ENCODE assay signal across 10 cellular contexts in the genomic region with DNA sequence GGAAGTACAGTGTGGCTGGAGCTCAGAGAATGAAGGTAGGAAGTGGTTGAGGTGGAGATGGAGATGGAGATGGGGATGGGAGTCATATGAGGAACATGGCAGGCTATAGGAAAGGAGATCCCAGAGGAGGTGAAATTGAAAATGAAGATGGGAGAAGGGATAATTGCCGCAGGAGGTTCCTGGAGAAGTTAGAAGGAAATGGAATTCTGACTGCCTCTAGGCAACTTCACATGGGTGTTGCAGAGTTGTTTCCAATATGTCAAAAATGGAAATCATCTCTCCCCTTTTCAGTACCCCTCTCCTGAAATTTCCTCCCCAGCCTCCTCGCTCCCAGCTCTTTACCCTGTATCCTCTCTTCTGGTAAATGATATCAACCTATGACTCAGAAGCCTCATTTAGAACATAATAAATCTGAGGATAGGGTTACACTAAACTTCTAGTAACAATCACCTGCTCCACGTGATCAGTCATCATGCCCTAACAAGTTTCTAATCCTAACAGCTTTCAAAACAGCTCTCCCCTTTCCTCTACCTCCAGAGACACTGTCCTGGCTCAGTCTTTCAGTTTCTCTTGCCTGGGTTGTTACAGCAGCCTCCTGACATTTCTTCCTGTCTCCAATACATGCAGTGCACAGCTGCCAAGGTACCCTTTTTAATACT.
DNase-seq lines count a peak whose midpoint lies in the region; ATAC-seq, FAIRE-seq and TF ChIP-seq lines count a peak whose summit lies in the region.
"Had no signal": no experiment of that assay in that cellular context is flagged by ENCODE, and none has a peak within 500 bp of the region (broad histone marks: within the 10 kb centered on the region; RNA-seq: fewer than 3 reads in every experiment).

No MANE protein-coding gene starts in this region.

- H2AFZ ChIP-seq in astrocyte (ENCODE audit: low read depth, low read length) = no peak overlapping the region

- no peaks in the 10 kb centered on the region for H3K36me3 Mint-ChIP-seq in astrocyte (ENCODE audit: low read depth, unreplicated experiment)
- no peaks in the 10 kb centered on the region for H3K36me3 Mint-ChIP-seq in activated T-helper 1 cell treated with anti-CD3 and anti-CD28 coated beads, Interleukin-12 subunit alpha, Interleukin-12 subunit beta, Interleukin-2, Interleukin-4 antibody, amounts not matched to agents 30 ng/mL and 10 ng/mL and 1 ng/mL, durations not matched to agents 14 hours and 24 hours and 36 hours (ENCODE audit: low read depth)

- H3K4me3 ChIP-seq in astrocyte (ENCODE audit: insufficient read depth, low read depth, low read length) (no peak overlapping the region), prostate gland (no peak overlapping the region), mucosa of descending colon (no peak overlapping the region)

- H3K27ac ChIP-seq in astrocyte (ENCODE audit: low read depth, low read length) (no peak overlapping the region), prostate gland (no peak overlapping the region)

- no peaks in the 10 kb centered on the region for H3K79me2 ChIP-seq in astrocyte (ENCODE audit: insufficient read depth, low read length)

- H4K20me1 ChIP-seq in astrocyte (ENCODE audit: insufficient read depth, low read length) = no peaks in the 10 kb centered on the region

- no peak overlapping the region for H3K4me3 Mint-ChIP-seq in astrocyte (ENCODE audit: unreplicated experiment)
- H3K4me3 Mint-ChIP-seq in activated T-helper 1 cell treated with anti-CD3 and anti-CD28 coated beads, Interleukin-12 subunit alpha, Interleukin-12 subunit beta, Interleukin-2, Interleukin-4 antibody, amounts not matched to agents 30 ng/mL and 10 ng/mL and 1 ng/mL, durations not matched to agents 14 hours and 24 hours and 36 hours = no peak overlapping the region
- H3K4me3 Mint-ChIP-seq: activated T-cell treated with anti-CD3 and anti-CD28 coated beads, Interleukin-2, amount 50 U/mL, for 72 hours had no signal

- DNase-seq in Daoy (ENCODE audit: low read depth) = peak; percentile 13
- DNase-seq in NCI-H1436 treated with DMSO at 0.1 percent for 48 hours (lab: John Stamatoyannopoulos, UW) = peak; percentile 94
- peak; percentile 51 for DNase-seq in astrocyte (ENCODE audit: low read depth)
- DNase-seq in prostate gland (ENCODE audit: low spot score) = peak; percentile 75
- no peak for DNase-seq in effector CD8-positive, alpha-beta T cell (lab: John Stamatoyannopoulos, UW)
- no peak for DNase-seq in ecto neural progenitor cell (ENCODE audit: low spot score)
- DNase-seq in mucosa of descending colon = no peak
- no peak for DNase-seq in activated T-helper 1 cell treated with anti-CD3 and anti-CD28 coated beads, Interleukin-12 subunit alpha, Interleukin-12 subunit beta, Interleukin-2, Interleukin-4 antibody, amounts not matched to agents 30 ng/mL and 10 ng/mL and 1 ng/mL, durations not matched to agents 14 hours and 24 hours and 36 hours (ENCODE audit: low spot score)
- DNase-seq: activated T-cell treated with anti-CD3 and anti-CD28 coated beads, Interleukin-2, amount 50 U/mL, for 72 hours; SW 1271 had no signal

- ATAC-seq in mucosa of descending colon = no peak

- no peak for TF ChIP-seq CTCF in astrocyte (IDR thresholded peaks at IDR 0.05; ENCODE audit: insufficient read depth, low read depth, low read length)
- no peak for TF ChIP-seq CTCF in prostate gland (IDR thresholded peaks at IDR 0.05)
- no peak for TF ChIP-seq CTCF in mucosa of descending colon (IDR thresholded peaks at IDR 0.05)

- H3K4me1 ChIP-seq in astrocyte (ENCODE audit: insufficient read depth, low read length) (no peaks in the 10 kb centered on the region), prostate gland (replicated peaks) (no peaks in the 10 kb centered on the region), mucosa of descending colon (ENCODE audit: low read depth) (no peaks in the 10 kb centered on the region)

- WGBS in prostate gland = 43% methylated on average over 3 of the region's 3 CpGs

- no peak for FAIRE-seq in astrocyte (lab: Jason Lieb, UNC)

- no peak overlapping the region for H3K4me2 ChIP-seq in astrocyte (ENCODE audit: low read length)

- no peak overlapping the region for H3K9ac ChIP-seq in astrocyte (ENCODE audit: low read length)

- peaks cover 2% of the 10 kb centered on the region for H3K4me1 Mint-ChIP-seq in astrocyte (ENCODE audit: low read depth, unreplicated experiment)
- no peaks in the 10 kb centered on the region for H3K4me1 Mint-ChIP-seq in activated T-helper 1 cell treated with anti-CD3 and anti-CD28 coated beads, Interleukin-12 subunit alpha, Interleukin-12 subunit beta, Interleukin-2, Interleukin-4 antibody, amounts not matched to agents 30 ng/mL and 10 ng/mL and 1 ng/mL, durations not matched to agents 14 hours and 24 hours and 36 hours (ENCODE audit: low read depth)

- intact Hi-C loops in prostate gland (cut with DNase I) (no loop called here), mucosa of descending colon (cut with DNase I, micrococcal nuclease) (no loop called here)
- intact Hi-C loops in activated T-helper 1 cell treated with anti-CD3 and anti-CD28 coated beads, Interleukin-12 subunit alpha, Interleukin-12 subunit beta, Interleukin-2, Interleukin-4 antibody, amounts not matched to agents 30 ng/mL and 10 ng/mL and 1 ng/mL, durations not matched to agents 14 hours and 24 hours and 36 hours (cut with micrococcal nuclease) = no loop called here

- H3K36me3 ChIP-seq in astrocyte (ENCODE audit: insufficient read depth, low read length) = no peaks in the 10 kb centered on the region
- no peaks in the 10 kb centered on the region for H3K36me3 ChIP-seq in prostate gland
- H3K36me3 ChIP-seq in mucosa of descending colon (ENCODE audit: low read depth) = no peaks in the 10 kb centered on the region

- H3K27me3 Mint-ChIP-seq in astrocyte (ENCODE audit: low read depth, unreplicated experiment) = no peaks in the 10 kb centered on the region
- peaks cover 6% of the 10 kb centered on the region for H3K27me3 Mint-ChIP-seq in activated T-helper 1 cell treated with anti-CD3 and anti-CD28 coated beads, Interleukin-12 subunit alpha, Interleukin-12 subunit beta, Interleukin-2, Interleukin-4 antibody, amounts not matched to agents 30 ng/mL and 10 ng/mL and 1 ng/mL, durations not matched to agents 14 hours and 24 hours and 36 hours (ENCODE audit: insufficient read depth)

- no peaks in the 10 kb centered on the region for H3K9me3 Mint-ChIP-seq in astrocyte (ENCODE audit: unreplicated experiment)
- no peaks in the 10 kb centered on the region for H3K9me3 Mint-ChIP-seq in activated T-helper 1 cell treated with anti-CD3 and anti-CD28 coated beads, Interleukin-12 subunit alpha, Interleukin-12 subunit beta, Interleukin-2, Interleukin-4 antibody, amounts not matched to agents 30 ng/mL and 10 ng/mL and 1 ng/mL, durations not matched to agents 14 hours and 24 hours and 36 hours

- no peak overlapping the region for H3K27ac Mint-ChIP-seq in astrocyte (ENCODE audit: unreplicated experiment)
- no peak overlapping the region for H3K27ac Mint-ChIP-seq in activated T-helper 1 cell treated with anti-CD3 and anti-CD28 coated beads, Interleukin-12 subunit alpha, Interleukin-12 subunit beta, Interleukin-2, Interleukin-4 antibody, amounts not matched to agents 30 ng/mL and 10 ng/mL and 1 ng/mL, durations not matched to agents 14 hours and 24 hours and 36 hours
- H3K27ac Mint-ChIP-seq: activated T-cell treated with anti-CD3 and anti-CD28 coated beads, Interleukin-2, amount 50 U/mL, for 72 hours had no signal

- H3K9me3 ChIP-seq in astrocyte (ENCODE audit: insufficient read depth, low read depth, low read length) (no peaks in the 10 kb centered on the region), prostate gland (no peaks in the 10 kb centered on the region), mucosa of descending colon (no peaks in the 10 kb centered on the region)

- no peak for TF ChIP-seq POLR2A in prostate gland (IDR thresholded peaks at IDR 0.05)

- H3K27me3 ChIP-seq in astrocyte (ENCODE audit: insufficient read depth, low read length) (no peaks in the 10 kb centered on the region), prostate gland (replicated peaks; ENCODE audit: insufficient read depth) (no peaks in the 10 kb centered on the region)

Comparison
In these comparisons a context has a peak if more than half of its experiments do, and no peak if none do; other contexts are left out.
1. DNase-seq: peak in Daoy (single experiment), NCI-H1436 treated with DMSO at 0.1 percent for 48 hours (single experiment), astrocyte (single experiment) and prostate gland (single experiment); none in effector CD8-positive, alpha-beta T cell (single experiment), ecto neural progenitor cell (single experiment), mucosa of descending colon (0 of 3) and activated T-helper 1 cell treated with anti-CD3 and anti-CD28 coated beads, Interleukin-12 subunit alpha, Interleukin-12 subunit beta, Interleukin-2, Interleukin-4 antibody, amounts not matched to agents 30 ng/mL and 10 ng/mL and 1 ng/mL, durations not matched to agents 14 hours and 24 hours and 36 hours (single experiment).